9 cellular contexts compared by ENCODE assay signal in the genomic region with DNA sequence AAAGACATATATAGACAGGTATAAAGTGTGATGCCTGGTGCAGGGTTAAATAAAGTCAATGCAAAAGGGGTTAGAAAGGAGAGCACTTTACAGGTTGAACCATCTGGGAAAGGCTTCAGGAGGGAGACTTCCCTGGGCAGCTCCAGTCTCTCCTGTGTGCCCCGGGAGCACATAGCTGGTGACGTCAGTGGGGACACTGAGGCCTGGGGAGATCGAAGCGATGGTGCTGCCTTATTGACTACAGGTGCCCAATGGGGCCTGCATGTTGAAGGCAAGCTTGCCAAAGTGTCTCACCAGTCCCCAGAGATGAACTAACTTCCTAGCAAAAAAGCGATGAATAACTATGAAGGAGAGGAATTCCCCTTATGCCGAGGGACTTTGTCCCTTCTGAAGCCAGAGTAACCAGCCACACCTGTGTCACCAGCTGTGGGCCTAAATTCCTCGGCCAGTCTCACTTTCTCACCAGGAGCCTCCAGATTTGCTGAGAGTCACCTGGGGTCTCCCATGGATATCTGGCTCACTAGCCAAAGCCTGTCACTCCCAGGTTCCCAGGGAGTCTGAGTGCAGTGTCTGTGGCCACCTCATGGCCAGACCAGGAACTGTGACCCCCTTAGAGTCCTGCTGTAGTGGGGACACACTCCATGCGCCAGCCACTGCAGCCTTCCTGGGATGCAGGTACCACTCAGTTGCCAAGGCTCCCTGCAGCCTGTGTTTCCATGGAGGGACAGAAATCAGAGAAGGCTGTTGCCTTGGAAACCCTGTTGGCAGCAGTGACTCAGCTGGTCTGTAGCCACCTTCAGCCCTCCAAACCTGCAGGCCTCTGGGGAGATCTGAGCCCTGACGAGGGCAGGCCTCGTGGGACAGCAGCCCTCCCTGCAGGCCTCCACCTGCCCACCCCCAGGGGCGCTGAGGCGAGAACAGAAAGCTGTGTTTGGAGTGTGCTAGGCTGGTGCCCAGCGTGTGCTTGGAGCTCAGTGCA.
A peak's percentile ranks its signal among the peaks of the same experiment; 100 is the strongest.
DNase-seq lines count a peak whose midpoint lies in the region; ATAC-seq and TF ChIP-seq lines count a peak whose summit lies in the region.
"Had no signal": no experiment of that assay in that cellular context is flagged by ENCODE, and none has a peak within 500 bp of the region (broad histone marks: within the 10 kb centered on the region; RNA-seq: fewer than 3 reads in every experiment).

No MANE protein-coding gene starts in this region.

- H2BK120ac ChIP-seq in trophoblast cell (ENCODE audit: insufficient read depth, low read length, poor library complexity): no peak overlapping the region

- no CpG with 5 or more reads among the region's 13 CpGs for WGBS in trophoblast cell (ENCODE audit: extremely low coverage, insufficient coverage, insufficient read length)

- no peaks in the 10 kb centered on the region for H3K79me2 ChIP-seq in trophoblast cell (ENCODE audit: control insufficient read depth, insufficient read depth, low read length, poor library complexity)

- no peak overlapping the region for H3K27ac ChIP-seq in trophoblast cell (ENCODE audit: low read depth, low read length)
- H3K27ac ChIP-seq: SJSA1 had no signal

- no peak overlapping the region for H4K12ac ChIP-seq in trophoblast cell (ENCODE audit: low read depth, low read length)

- no peak overlapping the region for H2BK12ac ChIP-seq in trophoblast cell (ENCODE audit: low read length)

- H4K91ac ChIP-seq in trophoblast cell (ENCODE audit: low read depth, low read length): no peak overlapping the region

- no peak overlapping the region for H4K8ac ChIP-seq in trophoblast cell (ENCODE audit: low read depth, low read length)

- peaks cover 19% of the 10 kb centered on the region for H3K4me1 Mint-ChIP-seq in brain

- peaks cover 5% of the 10 kb centered on the region for H3K79me1 ChIP-seq in trophoblast cell (ENCODE audit: low read length)

- peaks cover 71% of the 10 kb centered on the region for H3K36me3 Mint-ChIP-seq in brain

- peak overlapping the region in 2 of 5 experiments; percentile 0 to 83 for H3K27ac Mint-ChIP-seq in brain

- peak; percentile 47 to 65 for TF ChIP-seq CTCF in brain (conservative IDR thresholded peaks at IDR 0.05)

- peaks cover 15 to 34% (median 28%) of the 10 kb centered on the region in 5 experiments for H3K9me3 Mint-ChIP-seq in brain

- no peak overlapping the region for H2BK5ac ChIP-seq in trophoblast cell (ENCODE audit: low read depth, low read length, poor library complexity)

- no peak overlapping the region for H3K4ac ChIP-seq in trophoblast cell (ENCODE audit: low read depth, low read length)

- ATAC-seq in GM18909 (IDR thresholded peaks at IDR 0.05; ENCODE audit: poor library complexity, unreplicated experiment) (peak; percentile 71), GM21367 (IDR thresholded peaks at IDR 0.05; ENCODE audit: unreplicated experiment) (no peak), GM21717 (IDR thresholded peaks at IDR 0.05; ENCODE audit: unreplicated experiment) (no peak)

- peaks cover 26% of the 10 kb centered on the region in 2 experiments for H3K36me3 ChIP-seq in trophoblast cell (ENCODE audit: control insufficient read depth in 1 of 2, insufficient read depth in 2 of 2, low read length in 2 of 2)

- no peaks in the 10 kb centered on the region for H3K27me3 Mint-ChIP-seq in brain

- no peak overlapping the region for H3K23ac ChIP-seq in trophoblast cell (ENCODE audit: low read length)

- peaks cover 5% of the 10 kb centered on the region for H3K9me3 ChIP-seq in trophoblast cell (ENCODE audit: insufficient read depth, low read depth, low read length)

- H3K4me2 ChIP-seq in trophoblast cell (ENCODE audit: low read length): no peak overlapping the region

- no peak overlapping the region for H3K9ac ChIP-seq in trophoblast cell (ENCODE audit: low read length)

- no peak overlapping the region for H3K4me3 Mint-ChIP-seq in brain

- H3K4me3 ChIP-seq in trophoblast cell (ENCODE audit: low read depth, low read length): peak overlapping the region; percentile 3
- H3K4me3 ChIP-seq: SJSA1 had no signal

- no peaks in the 10 kb centered on the region for H3K27me3 ChIP-seq in trophoblast cell (ENCODE audit: insufficient read depth, low read length)
- H3K27me3 ChIP-seq: SJSA1 had no signal

- peaks cover 6% of the 10 kb centered on the region in 2 experiments for H3K4me1 ChIP-seq in trophoblast cell (ENCODE audit: control insufficient read depth in 1 of 2, insufficient read depth in 2 of 2, low read length in 2 of 2)

- H2AK5ac ChIP-seq in trophoblast cell (ENCODE audit: low read length): no peak overlapping the region

- no peak overlapping the region for H3K18ac ChIP-seq in trophoblast cell (ENCODE audit: low read length)

- no peak overlapping the region for H3K14ac ChIP-seq in trophoblast cell (ENCODE audit: low read length)

- DNase-seq in M059J (ENCODE audit: low read depth): peak; percentile 68
- peak in 1 of 2 donors; percentile 53 for DNase-seq in trophoblast cell
- DNase-seq in pons (ENCODE audit: low spot score): no peak
- DNase-seq in KG1 (lab: John Stamatoyannopoulos, UW): no peak

- no peak overlapping the region for H2AFZ ChIP-seq in trophoblast cell (ENCODE audit: insufficient read depth, low read length, poor library complexity)
